In the genomic region with DNA sequence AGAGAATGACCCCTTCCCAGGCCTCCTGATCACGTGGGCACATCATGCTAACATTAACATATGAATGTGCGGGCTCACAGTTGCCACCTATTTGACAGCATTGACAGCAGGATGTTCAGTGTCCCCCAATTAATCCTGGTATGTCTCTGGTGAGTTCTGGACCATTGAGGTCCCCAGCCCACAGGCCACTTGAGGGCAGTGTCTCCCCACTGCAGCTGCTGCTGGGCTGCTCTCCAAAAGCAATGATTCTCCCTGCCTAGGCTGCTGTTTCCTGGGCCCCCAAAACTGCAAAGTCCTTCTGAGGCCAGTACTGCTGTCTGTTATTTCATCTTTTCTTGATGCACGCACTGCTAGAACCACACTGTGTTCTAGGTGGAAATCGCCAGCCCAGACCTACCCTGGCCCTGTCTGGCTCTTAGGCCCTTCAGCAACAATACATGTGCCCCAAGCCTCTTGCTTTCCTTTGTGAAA, we compare ENCODE assay signal across 8 cellular contexts. TPM values are rescaled to one million over a fixed set of nuclear protein-coding genes. Genes with fewer than 3 reads are reported as not detected.
DNase-seq lines count a peak whose midpoint lies in the region; TF ChIP-seq lines count a peak whose summit lies in the region.

No MANE protein-coding gene starts in this region.

- H3K36me3 ChIP-seq in H7 (replicated peaks; ENCODE audit: control insufficient read depth, insufficient read depth, low read length) (no peaks in the 10 kb centered on the region), OCI-LY1 (ENCODE audit: insufficient read depth, low read length) (no peaks in the 10 kb centered on the region), fibroblast of lung (ENCODE audit: control insufficient read depth, insufficient read depth, low read length) (no peaks in the 10 kb centered on the region)

- H3K27ac ChIP-seq in OCI-LY1 (ENCODE audit: low read depth, low read length, poor library complexity, severe bottlenecking) (no peak overlapping the region), fibroblast of lung (ENCODE audit: insufficient read depth, low read length) (no peak overlapping the region)

- no peak overlapping the region for H3K4me2 ChIP-seq in OCI-LY1 (ENCODE audit: low read length)
- H3K4me2 ChIP-seq in fibroblast of lung (ENCODE audit: extremely low read depth, insufficient read depth, low read length): no peak overlapping the region

- TF ChIP-seq CTCF in OCI-LY1 (IDR thresholded peaks at IDR 0.05; ENCODE audit: low read length): peak; percentile 48
- peak; percentile 24 to 39 for TF ChIP-seq CTCF in fibroblast of lung (conservative IDR thresholded peaks at IDR 0.05 in 1 of 2, IDR thresholded peaks at IDR 0.05 in 1 of 2; ENCODE audit: low read depth in 1 of 2, low read length in 2 of 2)
- peak; percentile 48 for TF ChIP-seq CTCF in osteocyte (IDR thresholded peaks at IDR 0.05)

- no peaks in the 10 kb centered on the region for H3K4me1 Mint-ChIP-seq in osteocyte (ENCODE audit: unreplicated experiment)

- H3K4me3 Mint-ChIP-seq in osteocyte (ENCODE audit: unreplicated experiment): no peak overlapping the region

- H3K9ac ChIP-seq in OCI-LY1 (ENCODE audit: low read length): no peak overlapping the region
- H3K9ac ChIP-seq in fibroblast of lung (ENCODE audit: insufficient read depth, low read length): no peak overlapping the region

- H3K27ac Mint-ChIP-seq in osteocyte (ENCODE audit: unreplicated experiment): no peak overlapping the region

- H4K20me1 ChIP-seq in OCI-LY1 (ENCODE audit: insufficient read depth, low read length): no peaks in the 10 kb centered on the region
- H4K20me1 ChIP-seq in fibroblast of lung (ENCODE audit: control insufficient read depth, extremely low read depth, insufficient read depth, low read length): no peaks in the 10 kb centered on the region

- H3K4me3 ChIP-seq in H7 (ENCODE audit: insufficient read depth, low read depth, low read length) (no peak overlapping the region), OCI-LY1 (ENCODE audit: low read depth, low read length, poor library complexity, severe bottlenecking) (no peak overlapping the region), fibroblast of lung (replicated peaks in 1 of 4; ENCODE audit: control extremely low read depth in 1 of 4, insufficient read depth in 1 of 4, low read depth in 3 of 4, low read length in 4 of 4) (no peak overlapping the region)

- H3K9me2 ChIP-seq in OCI-LY1 (ENCODE audit: low read depth, low read length): no peaks in the 10 kb centered on the region

- no peaks in the 10 kb centered on the region for H3F3A ChIP-seq in OCI-LY1 (ENCODE audit: insufficient read depth, low read length)

- no peaks in the 10 kb centered on the region for H3K9me3 Mint-ChIP-seq in osteocyte (ENCODE audit: unreplicated experiment)

- H3K79me2 ChIP-seq in OCI-LY1 (ENCODE audit: insufficient read depth, low read length): no peaks in the 10 kb centered on the region
- H3K79me2 ChIP-seq in fibroblast of lung (ENCODE audit: control insufficient read depth, insufficient read depth, low read length): no peaks in the 10 kb centered on the region

- DNase-seq in 8988T: peak; percentile 25
- peak; percentile 70 for DNase-seq in H7
- peak; percentile 1 to 2 for DNase-seq in fibroblast of lung (ENCODE audit: low read depth in 2 of 2)
- DNase-seq in osteocyte (ENCODE audit: extremely low spot score, unreplicated experiment): no peak
- no peak for DNase-seq in NOMO-1 (lab: John Stamatoyannopoulos, UW; ENCODE audit: unreplicated experiment in 2 of 2)
- no peak for DNase-seq in NCI-H187 treated with DMSO at 0.1 percent for 48 hours (lab: John Stamatoyannopoulos, UW)
- DNase-seq in stimulated activated CD4-positive, alpha-beta T cell treated with anti-CD3 and anti-CD28 coated beads, Interleukin-4, amount 100 ng/mL, for 24 hours: no peak

- no peaks in the 10 kb centered on the region for H3K4me1 ChIP-seq in OCI-LY1 (ENCODE audit: insufficient read depth, low read length, severe bottlenecking)
- H3K4me1 ChIP-seq in fibroblast of lung (ENCODE audit: control insufficient read depth, extremely low read depth, insufficient read depth, low read length): no peaks in the 10 kb centered on the region

- H3K9me3 ChIP-seq in OCI-LY1 (ENCODE audit: low read length) (no peaks in the 10 kb centered on the region), fibroblast of lung (ENCODE audit: control insufficient read depth, insufficient read depth, low read depth, low read length) (no peaks in the 10 kb centered on the region)

- H3K27me3 ChIP-seq in H7 (ENCODE audit: control insufficient read depth, insufficient read depth, low read length) (no peaks in the 10 kb centered on the region), OCI-LY1 (ENCODE audit: insufficient read depth, low read length) (no peaks in the 10 kb centered on the region), fibroblast of lung (ENCODE audit: control insufficient read depth, insufficient read depth, low read length) (no peaks in the 10 kb centered on the region)

- no peaks in the 10 kb centered on the region for H3K36me3 Mint-ChIP-seq in osteocyte (ENCODE audit: unreplicated experiment)

- no peak overlapping the region for H2AFZ ChIP-seq in OCI-LY1 (ENCODE audit: low read length)
- no peak overlapping the region for H2AFZ ChIP-seq in fibroblast of lung (ENCODE audit: low read length)

- peaks cover 4% of the 10 kb centered on the region for H3K27me3 Mint-ChIP-seq in osteocyte (ENCODE audit: unreplicated experiment)

RNA-seq across cellular contexts. Expression of gene MAPK4, which starts 52.7 kb away (rescaled TPM):
- total RNA-seq in H7 (2014; rRNA removed; shearing (Covaris generic)): 2.2 and 2.7 TPM in 2 replicates
- total RNA-seq in fibroblast of lung (under 0.01 TPM in 1 of 2 replicates, not detected in the other), osteocyte (not detected in 2 replicates)
- not detected in 2 replicates for polyA plus RNA-seq in fibroblast of lung
- not detected in 2 replicates for polyA plus RNA-seq in fibroblast of lung (2012)
- not detected in 2 replicates for polyA minus RNA-seq in fibroblast of lung (ENCODE audit: low replicate concordance)

Comparison
In these comparisons a context has a peak if more than half of its experiments do, and no peak if none do; other contexts are left out.
1. DNase-seq: peak in 8988T (single experiment), H7 (single experiment) and fibroblast of lung (2 of 2); none in osteocyte (single experiment), NOMO-1 (0 of 2), NCI-H187 treated with DMSO at 0.1 percent for 48 hours (single experiment) and stimulated activated CD4-positive, alpha-beta T cell treated with anti-CD3 and anti-CD28 coated beads, Interleukin-4, amount 100 ng/mL, for 24 hours (single experiment).
2. Peak in every context shown above with its lines, with median percentiles within 50 percentile points of each other: CTCF ChIP-seq.